15 cellular contexts compared by ENCODE assay signal in the genomic region with DNA sequence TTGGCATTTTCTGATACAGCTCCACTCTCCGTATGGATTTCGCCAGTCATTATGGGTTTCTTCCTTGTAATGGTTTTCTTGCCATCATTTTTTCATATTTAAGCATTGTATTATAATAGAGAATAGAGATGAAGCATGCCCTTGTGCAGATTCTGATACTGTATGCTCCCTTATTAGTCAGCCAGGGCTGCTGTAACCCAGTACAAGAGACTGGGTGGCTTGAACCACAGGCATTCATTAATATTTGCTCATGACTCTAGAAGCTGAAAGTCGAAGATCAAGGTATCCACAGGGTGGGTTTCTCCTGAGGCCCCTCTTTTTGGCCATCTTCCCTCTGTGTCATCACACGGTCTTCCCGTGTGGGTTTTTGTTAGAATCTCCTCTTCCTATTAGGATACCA.
"Had no signal": no experiment of that assay in that cellular context is flagged by ENCODE, and none has a peak within 500 bp of the region (broad histone marks: within the 10 kb centered on the region; RNA-seq: fewer than 3 reads in every experiment).

No MANE protein-coding gene starts in this region.

- H3K4me3 ChIP-seq: gastrocnemius medialis, right atrium auricular region, tibial artery, uterus had no signal

- DNase-seq: activated CD4-positive, alpha-beta memory T cell treated with anti-CD3 and anti-CD28 coated beads, Interleukin-2, amount 10 ng/mL, durations not matched to agents 7 days and 5 days; activated CD8-positive, alpha-beta memory T cell treated with anti-CD3 and anti-CD28 coated beads, Interleukin-2, amount 50 U/mL, for 4 hours; effector memory CD8-positive, alpha-beta T cell; gastrocnemius medialis; kidney; small intestine; T1000; tibial artery; uterus had no signal

- H3K27me3 Mint-ChIP-seq: dendritic cell treated with granulocyte-macrophage colony-stimulating factor and Interleukin-4, amounts not matched to agents 40 ng/mL and 50 ng/mL, for 4 days; effector memory CD8-positive, alpha-beta T cell had no signal

- H3K27me3 ChIP-seq: gastrocnemius medialis, neutrophil, right atrium auricular region, tibial artery, uterus had no signal

- ATAC-seq: effector memory CD8-positive, alpha-beta T cell; gastrocnemius medialis had no signal

- H3K27ac Mint-ChIP-seq: activated CD4-positive, alpha-beta memory T cell treated with anti-CD3 and anti-CD28 coated beads, Interleukin-2, amount 10 ng/mL, durations not matched to agents 7 days and 5 days; brain had no signal

- H3K4me3 Mint-ChIP-seq: activated CD4-positive, alpha-beta memory T cell treated with anti-CD3 and anti-CD28 coated beads, Interleukin-2, amount 10 ng/mL, durations not matched to agents 7 days and 5 days; brain; dendritic cell treated with granulocyte-macrophage colony-stimulating factor and Interleukin-4, amounts not matched to agents 40 ng/mL and 50 ng/mL, for 4 days; effector memory CD8-positive, alpha-beta T cell had no signal

- H3K36me3 ChIP-seq: gastrocnemius medialis, neutrophil, right atrium auricular region, tibial artery, uterus had no signal

- H3K36me3 Mint-ChIP-seq: brain had no signal

- H3K9me3 Mint-ChIP-seq: activated CD4-positive, alpha-beta memory T cell treated with anti-CD3 and anti-CD28 coated beads, Interleukin-2, amount 10 ng/mL, durations not matched to agents 7 days and 5 days; dendritic cell treated with granulocyte-macrophage colony-stimulating factor and Interleukin-4, amounts not matched to agents 40 ng/mL and 50 ng/mL, for 4 days; effector memory CD8-positive, alpha-beta T cell had no signal

- H3K27ac ChIP-seq: epithelial cell of prostate, gastrocnemius medialis, neutrophil, right atrium auricular region, tibial artery, uterus, VCaP had no signal

- H3K9me3 ChIP-seq: gastrocnemius medialis, neutrophil, right atrium auricular region, tibial artery, uterus had no signal
